In the genomic region with DNA sequence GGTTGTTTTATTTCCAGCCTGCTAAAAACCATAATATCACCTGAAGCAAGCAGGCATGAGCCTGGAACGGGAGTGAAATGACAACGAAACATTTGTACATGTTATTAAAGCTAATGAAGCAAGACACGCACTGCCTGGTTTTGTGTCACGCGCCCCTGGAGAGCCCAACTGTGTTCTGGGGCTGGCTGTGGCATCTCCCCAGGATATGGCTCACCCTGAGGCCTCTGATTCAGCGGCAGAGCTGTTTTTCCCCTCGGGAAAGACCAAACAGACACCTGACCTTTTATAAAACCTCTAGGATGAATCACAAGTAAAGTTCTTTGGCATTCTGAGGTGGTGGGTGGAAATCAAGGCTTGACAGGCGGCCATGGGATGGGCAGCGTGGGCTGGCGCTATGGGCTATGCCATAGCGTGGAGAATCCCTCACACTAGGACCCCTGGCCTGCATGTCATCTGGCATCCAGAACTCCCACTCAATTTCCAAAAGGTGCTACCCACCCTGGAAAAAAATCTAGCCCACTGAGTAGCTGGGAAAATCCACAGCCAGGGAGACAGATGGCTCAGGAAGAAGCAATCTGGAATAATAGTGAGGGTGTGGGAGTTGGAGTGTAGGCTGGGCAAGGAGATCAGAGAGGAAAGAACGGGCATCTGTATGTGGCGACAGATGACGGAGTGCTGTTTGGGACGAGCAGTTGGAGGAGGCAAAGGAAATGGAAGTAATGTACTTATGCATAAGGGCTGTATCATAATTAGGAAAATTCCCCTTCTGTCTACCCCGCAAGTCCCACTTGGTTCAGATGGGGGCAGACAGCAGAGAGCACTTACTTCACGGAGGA, we compare ENCODE assay signal across 12 cellular contexts.
A peak's percentile ranks its signal among the peaks of the same experiment; 100 is the strongest.
DNase-seq lines count a peak whose midpoint lies in the region; ATAC-seq and TF ChIP-seq lines count a peak whose summit lies in the region.
"Had no signal": no experiment of that assay in that cellular context is flagged by ENCODE, and none has a peak within 500 bp of the region (broad histone marks: within the 10 kb centered on the region; RNA-seq: fewer than 3 reads in every experiment).

No MANE protein-coding gene starts in this region.

- H3K4me2 ChIP-seq in PC-3 (ENCODE audit: low read length), result peak overlapping the region; percentile 87

- H3K27ac Mint-ChIP-seq in T-cell, result no peak overlapping the region
- H3K27ac Mint-ChIP-seq: dendritic cell treated with granulocyte-macrophage colony-stimulating factor and Interleukin-4, amounts not matched to agents 40 ng/mL and 50 ng/mL, for 4 days had no signal

- ATAC-seq in PC-3 (peak; percentile 88), T-cell (replicated peaks in 1 of 4) (no peak), GM21515 (IDR thresholded peaks at IDR 0.05; ENCODE audit: unreplicated experiment) (no peak)
- ATAC-seq: GM12878, left cardiac atrium had no signal

- no peak for TF ChIP-seq CTCF in PC-3 (conservative IDR thresholded peaks at IDR 0.05; ENCODE audit: low read depth, low read length)
- no peak for TF ChIP-seq CTCF in epithelial cell of esophagus (IDR thresholded peaks at IDR 0.05; ENCODE audit: insufficient read depth, low read depth, low read length, missing control alignments)

- H3K36me3 Mint-ChIP-seq in T-cell, result no peaks in the 10 kb centered on the region

- no peaks in the 10 kb centered on the region for H3K9me3 ChIP-seq in PC-3 (ENCODE audit: low read length)
- H3K9me3 ChIP-seq: vagina had no signal

- POLR2A ChIA-PET in PC-3 (lab: Charles Lee; ENCODE audit: unreplicated experiment), result no interaction called here
- POLR2A ChIA-PET in T-cell (lab: Charles Lee), result no interaction called here

- no peak overlapping the region; the same call in 1 of the 2 replicates for H3K9ac ChIP-seq in PC-3 (ENCODE audit: low read length)

- H3K4me1 ChIP-seq in PC-3 (ENCODE audit: insufficient read depth, low read length), result peaks cover 40% of the 10 kb centered on the region

- CTCF ChIA-PET in PC-3 (lab: Charles Lee) (interaction anchor here (0.6 to 0.7 kb wide), 3 partner anchors 8 to 538 kb away, joined by 3 read pairs; no protein-coding TSS in a partner anchor), T-cell (lab: Charles Lee) (no interaction called here)

- no peaks in the 10 kb centered on the region for H3K79me2 ChIP-seq in PC-3 (ENCODE audit: low read length)

- DNase-seq in GM03348 (ENCODE audit: low spot score) (peak; percentile 76), PC-3 (peak; percentile 89), epithelial cell of esophagus (ENCODE audit: low read depth) (peak; percentile 48), retina (peak; percentile 57), T-cell (no peak), T-helper 9 cell (no peak)
- DNase-seq: H7, left cardiac atrium had no signal

- peaks cover 0 to 2% (median 0%) of the 10 kb centered on the region in 3 donors for H3K4me1 Mint-ChIP-seq in T-cell

- H3F3A ChIP-seq in PC-3 (ENCODE audit: low read length, unreplicated experiment), result no peaks in the 10 kb centered on the region

- peak overlapping the region; percentile 58 for H2AFZ ChIP-seq in PC-3 (ENCODE audit: low read length)

- H3K9me2 ChIP-seq in PC-3 (replicated peaks; ENCODE audit: low read length), result no peaks in the 10 kb centered on the region

- BruUV-seq in PC-3 (replicated peaks; lab: Mats Ljungman, UMichigan), result no TSS peak

- no peaks in the 10 kb centered on the region for H3K36me3 ChIP-seq in PC-3 (ENCODE audit: low read depth, low read length)
- H3K36me3 ChIP-seq: vagina had no signal

- no peaks in the 10 kb centered on the region for H3K27me3 ChIP-seq in PC-3 (ENCODE audit: low read length)
- H3K27me3 ChIP-seq: vagina had no signal

- no peaks in the 10 kb centered on the region for H3K27me3 Mint-ChIP-seq in T-cell

- H3K4me3 Mint-ChIP-seq in T-cell, result no peak overlapping the region
- H3K4me3 Mint-ChIP-seq: dendritic cell treated with granulocyte-macrophage colony-stimulating factor and Interleukin-4, amounts not matched to agents 40 ng/mL and 50 ng/mL, for 4 days had no signal

- intact Hi-C loops in PC-3 (cut with micrococcal nuclease), result loop anchor here (5.0 to 10.0 kb wide), 3 partner anchors 58 to 184 kb away; no protein-coding TSS in a partner anchor

- peak overlapping the region; percentile 56 for H3K4me3 ChIP-seq in PC-3 (ENCODE audit: low read length)
- H3K4me3 ChIP-seq in epithelial cell of esophagus (ENCODE audit: low read length), result no peak overlapping the region
- H3K4me3 ChIP-seq: GM12878, vagina had no signal

- H3K27ac ChIP-seq in PC-3 (ENCODE audit: low read length), result peak overlapping the region; percentile 68
- H3K27ac ChIP-seq: vagina had no signal

- no peaks in the 10 kb centered on the region for H4K20me1 ChIP-seq in PC-3 (ENCODE audit: low read length)

- no peaks in the 10 kb centered on the region for H3K9me3 Mint-ChIP-seq in T-cell
- H3K9me3 Mint-ChIP-seq: dendritic cell treated with granulocyte-macrophage colony-stimulating factor and Interleukin-4, amounts not matched to agents 40 ng/mL and 50 ng/mL, for 4 days had no signal

Comparison
In these comparisons a context has a peak if more than half of its experiments do, and no peak if none do; other contexts are left out.
1. DNase-seq: peak in GM03348 (single experiment), PC-3 (single experiment), epithelial cell of esophagus (single experiment) and retina (single experiment); none in T-cell (0 of 34) and T-helper 9 cell (single experiment).